ENCODE assay signal across 26 cellular contexts in genomic region chr3:78875851-78876250, GRCh38.
DNase-seq lines count a peak whose midpoint lies in the region; ATAC-seq, FAIRE-seq and TF ChIP-seq lines count a peak whose summit lies in the region.
"Had no signal": no experiment of that assay in that cellular context is flagged by ENCODE, and none has a peak within 500 bp of the region (broad histone marks: within the 10 kb centered on the region; RNA-seq: fewer than 3 reads in every experiment).

No MANE protein-coding gene starts in this region.

- peak overlapping the region; percentile 10 for H3K27ac Mint-ChIP-seq in GM23338
- H3K27ac Mint-ChIP-seq in astrocyte (ENCODE audit: unreplicated experiment) = no peak overlapping the region
- H3K27ac Mint-ChIP-seq in osteocyte (ENCODE audit: unreplicated experiment) = peak overlapping the region; percentile 35
- H3K27ac Mint-ChIP-seq: activated CD8-positive, alpha-beta memory T cell treated with anti-CD3 and anti-CD28 coated beads, Interleukin-2, amount 10 ng/mL, durations not matched to agents 7 days and 5 days; activated naive CD8-positive, alpha-beta T cell treated with anti-CD3 and anti-CD28 coated beads, Interleukin-2, amount 10 ng/mL, durations not matched to agents 7 days and 5 days had no signal

- H3K4me2 ChIP-seq in GM23338 (no peak overlapping the region), astrocyte (ENCODE audit: low read length) (peak overlapping the region; percentile 10), fibroblast of lung (ENCODE audit: extremely low read depth, insufficient read depth, low read length) (no peak overlapping the region)
- H3K4me2 ChIP-seq: BLaER1 had no signal

- H3F3A ChIP-seq in GM23338 (replicated peaks; ENCODE audit: low read depth) = no peaks in the 10 kb centered on the region

- H3K4me3 Mint-ChIP-seq in GM23338 (no peak overlapping the region), astrocyte (ENCODE audit: unreplicated experiment) (no peak overlapping the region), osteocyte (ENCODE audit: unreplicated experiment) (no peak overlapping the region)
- H3K4me3 Mint-ChIP-seq: activated CD8-positive, alpha-beta memory T cell treated with anti-CD3 and anti-CD28 coated beads, Interleukin-2, amount 10 ng/mL, durations not matched to agents 7 days and 5 days; activated naive CD8-positive, alpha-beta T cell treated with anti-CD3 and anti-CD28 coated beads, Interleukin-2, amount 10 ng/mL, durations not matched to agents 7 days and 5 days; activated T-cell treated with anti-CD3 and anti-CD28 coated beads, Interleukin-2, amount 50 U/mL, for 4 hours had no signal

- ATAC-seq in GM23338 (no peak), GM18502 (IDR thresholded peaks at IDR 0.05; ENCODE audit: poor library complexity, unreplicated experiment) (no peak)
- ATAC-seq: activated CD8-positive, alpha-beta memory T cell treated with anti-CD3 and anti-CD28 coated beads, Interleukin-2, amount 10 ng/mL, durations not matched to agents 7 days and 5 days; activated T-cell treated with anti-CD3 and anti-CD28 coated beads, Interleukin-2, amount 50 U/mL, for 4 hours; HCT116; left ventricle myocardium superior had no signal

- no peaks in the 10 kb centered on the region for H3K9me2 ChIP-seq in GM23338 (ENCODE audit: insufficient read depth)

- H4K20me1 ChIP-seq in GM23338 (replicated peaks; ENCODE audit: insufficient read depth) = 0 out of 2 replicates have a peak, but pooled peaks cover 4% of the 10 kb centered on the region
- no peaks in the 10 kb centered on the region for H4K20me1 ChIP-seq in astrocyte (ENCODE audit: insufficient read depth, low read length)
- H4K20me1 ChIP-seq in fibroblast of lung (ENCODE audit: control insufficient read depth, extremely low read depth, insufficient read depth, low read length) = no peaks in the 10 kb centered on the region

- H3K4me1 Mint-ChIP-seq in GM23338 = peaks cover 58% of the 10 kb centered on the region
- H3K4me1 Mint-ChIP-seq in astrocyte (ENCODE audit: low read depth, unreplicated experiment) = peaks cover 34% of the 10 kb centered on the region
- H3K4me1 Mint-ChIP-seq in osteocyte (ENCODE audit: unreplicated experiment) = peaks cover 65% of the 10 kb centered on the region
- H3K4me1 Mint-ChIP-seq: activated CD8-positive, alpha-beta memory T cell treated with anti-CD3 and anti-CD28 coated beads, Interleukin-2, amount 10 ng/mL, durations not matched to agents 7 days and 5 days had no signal

- H3K79me2 ChIP-seq in GM23338 (replicated peaks; ENCODE audit: insufficient read depth) (peaks cover 36% of the 10 kb centered on the region; the same call in 1 of the 2 replicates), astrocyte (ENCODE audit: insufficient read depth, low read length) (no peaks in the 10 kb centered on the region), fibroblast of lung (ENCODE audit: control insufficient read depth, insufficient read depth, low read length) (no peaks in the 10 kb centered on the region)

- no peaks in the 10 kb centered on the region for H3K36me3 Mint-ChIP-seq in GM23338 (ENCODE audit: low read depth)
- H3K36me3 Mint-ChIP-seq in astrocyte (ENCODE audit: low read depth, unreplicated experiment) = no peaks in the 10 kb centered on the region
- no peaks in the 10 kb centered on the region for H3K36me3 Mint-ChIP-seq in osteocyte (ENCODE audit: unreplicated experiment)
- H3K36me3 Mint-ChIP-seq: activated CD8-positive, alpha-beta memory T cell treated with anti-CD3 and anti-CD28 coated beads, Interleukin-2, amount 10 ng/mL, durations not matched to agents 7 days and 5 days; activated naive CD8-positive, alpha-beta T cell treated with anti-CD3 and anti-CD28 coated beads, Interleukin-2, amount 10 ng/mL, durations not matched to agents 7 days and 5 days had no signal

- H3K9me3 Mint-ChIP-seq in GM23338 (no peaks in the 10 kb centered on the region), astrocyte (ENCODE audit: unreplicated experiment) (no peaks in the 10 kb centered on the region), osteocyte (ENCODE audit: unreplicated experiment) (peaks cover 6% of the 10 kb centered on the region)
- H3K9me3 Mint-ChIP-seq: activated naive CD8-positive, alpha-beta T cell treated with anti-CD3 and anti-CD28 coated beads, Interleukin-2, amount 10 ng/mL, durations not matched to agents 7 days and 5 days had no signal

- no peak for FAIRE-seq in astrocyte (lab: Jason Lieb, UNC)
- FAIRE-seq: GM12891 had no signal

- no peaks in the 10 kb centered on the region for H3K27me3 ChIP-seq in GM23338 (ENCODE audit: insufficient read depth)
- no peaks in the 10 kb centered on the region for H3K27me3 ChIP-seq in astrocyte (ENCODE audit: insufficient read depth, low read length)
- H3K27me3 ChIP-seq in fibroblast of lung (ENCODE audit: control insufficient read depth, insufficient read depth, low read length) = no peaks in the 10 kb centered on the region
- H3K27me3 ChIP-seq: BLaER1, dorsolateral prefrontal cortex, neutrophil, sigmoid colon, tibial nerve had no signal

- peaks cover 4% of the 10 kb centered on the region for H3K27me3 Mint-ChIP-seq in GM23338 (ENCODE audit: insufficient read depth, low read depth, poor library complexity)
- H3K27me3 Mint-ChIP-seq in astrocyte (ENCODE audit: low read depth, unreplicated experiment) = no peaks in the 10 kb centered on the region
- no peaks in the 10 kb centered on the region for H3K27me3 Mint-ChIP-seq in osteocyte (ENCODE audit: unreplicated experiment)
- H3K27me3 Mint-ChIP-seq: activated CD8-positive, alpha-beta memory T cell treated with anti-CD3 and anti-CD28 coated beads, Interleukin-2, amount 10 ng/mL, durations not matched to agents 7 days and 5 days; activated naive CD8-positive, alpha-beta T cell treated with anti-CD3 and anti-CD28 coated beads, Interleukin-2, amount 10 ng/mL, durations not matched to agents 7 days and 5 days had no signal

- no peak overlapping the region for H3K9ac ChIP-seq in astrocyte (ENCODE audit: low read length)
- no peak overlapping the region for H3K9ac ChIP-seq in fibroblast of lung (ENCODE audit: insufficient read depth, low read length)
- H3K9ac ChIP-seq: BLaER1 had no signal

- H2AFZ ChIP-seq in GM23338 (no peak overlapping the region), astrocyte (ENCODE audit: low read depth, low read length) (no peak overlapping the region), fibroblast of lung (ENCODE audit: low read length) (no peak overlapping the region)

- H3K4me1 ChIP-seq in GM23338 (ENCODE audit: insufficient read depth) (peaks cover 67% of the 10 kb centered on the region), astrocyte (ENCODE audit: insufficient read depth, low read length) (peaks cover 16% of the 10 kb centered on the region), fibroblast of lung (ENCODE audit: control insufficient read depth, extremely low read depth, insufficient read depth, low read length) (peaks cover 7% of the 10 kb centered on the region)

- TF ChIP-seq CTCF in GM23338 (conservative IDR thresholded peaks at IDR 0.05; ENCODE audit: low read depth in 2 of 2) = no peak
- no peak for TF ChIP-seq CTCF in astrocyte (IDR thresholded peaks at IDR 0.05; ENCODE audit: insufficient read depth, low read depth, low read length)
- no peak for TF ChIP-seq CTCF in fibroblast of lung (conservative IDR thresholded peaks at IDR 0.05 in 1 of 2, IDR thresholded peaks at IDR 0.05 in 1 of 2; ENCODE audit: low read depth in 1 of 2, low read length in 2 of 2)
- TF ChIP-seq CTCF in osteocyte (IDR thresholded peaks at IDR 0.05) = no peak

- H3K4me3 ChIP-seq in GM23338 = no peak overlapping the region
- H3K4me3 ChIP-seq in astrocyte (ENCODE audit: insufficient read depth, low read depth, low read length) = no peak overlapping the region
- no peak overlapping the region for H3K4me3 ChIP-seq in fibroblast of lung (replicated peaks in 1 of 4; ENCODE audit: control extremely low read depth in 1 of 4, insufficient read depth in 1 of 4, low read depth in 3 of 4, low read length in 4 of 4)
- H3K4me3 ChIP-seq: BLaER1, sigmoid colon, tibial nerve had no signal

- H3K36me3 ChIP-seq in GM23338 (ENCODE audit: insufficient read depth) (no peaks in the 10 kb centered on the region), astrocyte (ENCODE audit: insufficient read depth, low read length) (no peaks in the 10 kb centered on the region), fibroblast of lung (ENCODE audit: control insufficient read depth, insufficient read depth, low read length) (no peaks in the 10 kb centered on the region)
- H3K36me3 ChIP-seq: neutrophil, sigmoid colon, tibial nerve had no signal

- H3K27ac ChIP-seq in GM23338 (ENCODE audit: low read depth) (no peak overlapping the region), astrocyte (ENCODE audit: low read depth, low read length) (no peak overlapping the region), fibroblast of lung (ENCODE audit: insufficient read depth, low read length) (no peak overlapping the region)
- H3K27ac ChIP-seq: BLaER1, neutrophil, tibial nerve had no signal

- no peak for DNase-seq in GM23338 (ENCODE audit: low spot score)
- peak; percentile 45 for DNase-seq in astrocyte (ENCODE audit: low read depth)
- DNase-seq in fibroblast of lung (ENCODE audit: low read depth in 2 of 2) = peak; percentile 54 to 58
- DNase-seq in osteocyte (ENCODE audit: extremely low spot score, unreplicated experiment) = no peak
- no peak for DNase-seq in NCI-H774 (lab: John Stamatoyannopoulos, UW)
- no peak for DNase-seq in NCI-H345 (lab: John Stamatoyannopoulos, UW)
- DNase-seq: activated CD4-positive, alpha-beta T cell treated with anti-CD3 and anti-CD28 coated beads, Interleukin-2, amount 50 U/mL, for 4 hours; activated CD4-positive, CD25-positive, alpha-beta regulatory T cell; activated CD8-positive, alpha-beta memory T cell treated with anti-CD3 and anti-CD28 coated beads, Interleukin-2, amount 10 ng/mL, durations not matched to agents 7 days and 5 days; activated gamma-delta T cell treated with Interleukin-2 at 50 U/mL for 16 hours; activated naive CD8-positive, alpha-beta T cell treated with anti-CD3 and anti-CD28 coated beads, Interleukin-2, amount 10 ng/mL, durations not matched to agents 7 days and 5 days; activated T-cell treated with anti-CD3 and anti-CD28 coated beads, Interleukin-2, amount 50 U/mL, for 4 hours; cerebellar nuclear complex; DMS 273 treated with DMSO at 0.1 percent for 48 hours; dorsolateral prefrontal cortex; EL; left ventricle myocardium superior; sigmoid colon; stimulated activated CD4-positive, alpha-beta T cell treated with anti-CD3 and anti-CD28 coated beads, Interleukin-4, amount 100 ng/mL, for 24 hours; T-helper 1 cell had no signal

- no peaks in the 10 kb centered on the region for H3K9me3 ChIP-seq in astrocyte (ENCODE audit: insufficient read depth, low read depth, low read length)
- H3K9me3 ChIP-seq in fibroblast of lung (ENCODE audit: control insufficient read depth, insufficient read depth, low read depth, low read length) = no peaks in the 10 kb centered on the region
- H3K9me3 ChIP-seq: BLaER1, neutrophil, sigmoid colon, tibial nerve had no signal

TF ChIP-seq in GM23338, 12 proteins besides CTCF, POLR2A, EP300 and RAD21 (continues in another document):
- TF ChIP-seq ZNF331 (CRISPR knock-in tag; IDR thresholded peaks at IDR 0.05; ENCODE audit: low read depth) (no peak), JUNB (IDR thresholded peaks at IDR 0.05; ENCODE audit: unreplicated experiment) (no peak), NANOG (IDR thresholded peaks at IDR 0.05; ENCODE audit: borderline replicate concordance) (no peak)

Comparison
In these comparisons a context has a peak if more than half of its experiments do, and no peak if none do; other contexts are left out.
1. DNase-seq: peak in astrocyte (single experiment) and fibroblast of lung (2 of 2); none in GM23338 (single experiment), osteocyte (single experiment), NCI-H774 (single experiment) and NCI-H345 (single experiment).